ENCODE assay signal across 13 cellular contexts in the genomic region with DNA sequence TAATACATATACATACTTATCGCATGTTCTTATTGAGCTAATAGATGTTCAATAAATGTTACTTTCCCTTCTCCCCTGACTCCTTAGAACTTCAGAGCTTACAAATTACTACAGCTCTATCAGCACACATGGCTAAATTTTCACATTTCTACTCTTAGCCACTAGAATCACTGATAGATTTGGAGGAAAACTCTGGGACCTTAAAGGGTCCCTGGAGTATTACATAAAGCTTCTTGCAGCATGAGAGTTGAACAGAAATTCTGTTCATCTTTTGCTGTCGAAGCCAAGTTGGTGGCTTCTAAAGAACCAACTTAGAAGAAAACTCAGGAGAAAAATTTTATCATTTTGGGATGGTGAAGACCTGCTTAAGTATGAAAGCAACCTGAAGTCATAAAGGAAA. TPM values are rescaled to one million over a fixed set of nuclear protein-coding genes. Genes with fewer than 3 reads are reported as not detected.
DNase-seq lines count a peak whose midpoint lies in the region; ATAC-seq and TF ChIP-seq lines count a peak whose summit lies in the region.
"Had no signal": no experiment of that assay in that cellular context is flagged by ENCODE, and none has a peak within 500 bp of the region (broad histone marks: within the 10 kb centered on the region; RNA-seq: fewer than 3 reads in every experiment).

No MANE protein-coding gene starts in this region.

- TF ChIP-seq CTCF in body of pancreas (IDR thresholded peaks at IDR 0.05): no peak
- no peak for TF ChIP-seq CTCF in thoracic aorta (IDR thresholded peaks at IDR 0.05)
- TF ChIP-seq CTCF in dorsolateral prefrontal cortex (IDR thresholded peaks at IDR 0.05 in 54 of 56, conservative IDR thresholded peaks at IDR 0.05 in 2 of 56; ENCODE audit: low read depth in 1 of 56, partially characterized antibody in 56 of 56): no peak

- no peak overlapping the region for H3K4me3 Mint-ChIP-seq in activated CD4-positive, alpha-beta memory T cell treated with anti-CD3 and anti-CD28 coated beads for 36 hours
- no peak overlapping the region for H3K4me3 Mint-ChIP-seq in activated CD4-positive, alpha-beta memory T cell treated with anti-CD3 and anti-CD28 coated beads, Interleukin-2, amount 10 ng/mL, durations not matched to agents 7 days and 5 days
- H3K4me3 Mint-ChIP-seq: activated T-cell treated with anti-CD3 and anti-CD28 coated beads, Interleukin-2, amount 50 U/mL, for 24 hours had no signal

- no peaks in the 10 kb centered on the region for H3K36me3 ChIP-seq in body of pancreas (replicated peaks in 1 of 2; ENCODE audit: insufficient read depth in 1 of 2, low read depth in 2 of 2)
- peaks cover 0 to 2% of the 10 kb centered on the region in 2 donors for H3K36me3 ChIP-seq in mucosa of rectum (ENCODE audit: control insufficient read depth in 2 of 2, insufficient read depth in 2 of 2, low read length in 2 of 2)
- no peaks in the 10 kb centered on the region for H3K36me3 ChIP-seq in thoracic aorta

- DNase-seq in activated CD4-positive, alpha-beta memory T cell treated with anti-CD3 and anti-CD28 coated beads for 36 hours: no peak
- DNase-seq in activated CD4-positive, alpha-beta memory T cell treated with anti-CD3 and anti-CD28 coated beads, Interleukin-2, amount 10 ng/mL, durations not matched to agents 7 days and 5 days: no peak
- DNase-seq in body of pancreas: no peak
- DNase-seq in thoracic aorta (ENCODE audit: low spot score): no peak
- DNase-seq in dorsolateral prefrontal cortex: no peak
- no peak for DNase-seq in left lobe of liver (ENCODE audit: low spot score)
- DNase-seq: 8988T; effector CD8-positive, alpha-beta T cell; stimulated activated CD4-positive, alpha-beta T cell treated with anti-CD3 and anti-CD28 coated beads, Interleukin-12 subunit alpha, Interleukin-12 subunit beta, amount 100 ng/mL, for 4 hours; T-helper 2 cell had no signal

- peaks cover 86% of the 10 kb centered on the region for H3K4me1 Mint-ChIP-seq in activated CD4-positive, alpha-beta memory T cell treated with anti-CD3 and anti-CD28 coated beads for 36 hours (ENCODE audit: low read depth)
- peaks cover 75% of the 10 kb centered on the region for H3K4me1 Mint-ChIP-seq in activated CD4-positive, alpha-beta memory T cell treated with anti-CD3 and anti-CD28 coated beads, Interleukin-2, amount 10 ng/mL, durations not matched to agents 7 days and 5 days

- no peaks in the 10 kb centered on the region for H3K9me3 ChIP-seq in body of pancreas
- H3K9me3 ChIP-seq in mucosa of rectum (ENCODE audit: control insufficient read depth in 2 of 2, low read length in 2 of 2): no peaks in the 10 kb centered on the region
- no peaks in the 10 kb centered on the region for H3K9me3 ChIP-seq in thoracic aorta

- H3K4me3 ChIP-seq in body of pancreas: no peak overlapping the region
- no peak overlapping the region for H3K4me3 ChIP-seq in mucosa of rectum (ENCODE audit: low read length in 2 of 2)
- H3K4me3 ChIP-seq in thoracic aorta: no peak overlapping the region
- H3K4me3 ChIP-seq in dorsolateral prefrontal cortex: no peak overlapping the region

- peak overlapping the region; percentile 14 for H3K27ac Mint-ChIP-seq in activated CD4-positive, alpha-beta memory T cell treated with anti-CD3 and anti-CD28 coated beads for 36 hours
- no peak overlapping the region for H3K27ac Mint-ChIP-seq in activated CD4-positive, alpha-beta memory T cell treated with anti-CD3 and anti-CD28 coated beads, Interleukin-2, amount 10 ng/mL, durations not matched to agents 7 days and 5 days

- H3K27ac ChIP-seq in body of pancreas (peak overlapping the region in 3 of 4 donors; percentile 13 to 63 (median 49)), mucosa of rectum (ENCODE audit: low read depth in 2 of 2, low read length in 2 of 2) (peak overlapping the region; percentile 43 to 59), thoracic aorta (peak overlapping the region; percentile 30 to 77), dorsolateral prefrontal cortex (peak overlapping the region in 2 of 59 donors; percentile 17 to 64)

- H3K27me3 Mint-ChIP-seq in activated CD4-positive, alpha-beta memory T cell treated with anti-CD3 and anti-CD28 coated beads for 36 hours: no peaks in the 10 kb centered on the region
- no peaks in the 10 kb centered on the region for H3K27me3 Mint-ChIP-seq in activated CD4-positive, alpha-beta memory T cell treated with anti-CD3 and anti-CD28 coated beads, Interleukin-2, amount 10 ng/mL, durations not matched to agents 7 days and 5 days
- H3K27me3 Mint-ChIP-seq: activated T-cell treated with anti-CD3 and anti-CD28 coated beads, Interleukin-2, amount 50 U/mL, for 24 hours had no signal

- POLR2A ChIA-PET in activated CD4-positive, alpha-beta memory T cell treated with anti-CD3 and anti-CD28 coated beads for 36 hours (lab: Charles Lee): interaction anchor here (0.6 to 2.7 kb wide), 5 partner anchors 8 to 737 kb away, joined by 4 to 17 read pairs (median 6); no protein-coding TSS in a partner anchor
- POLR2A ChIA-PET in activated CD4-positive, alpha-beta memory T cell treated with anti-CD3 and anti-CD28 coated beads, Interleukin-2, amount 10 ng/mL, durations not matched to agents 7 days and 5 days (lab: Charles Lee): interaction anchor here (0.8 to 2.1 kb wide), 9 partner anchors 8 to 127 kb away, joined by 3 to 10 read pairs (median 4); a partner anchor contains a TSS

- H3K4me1 ChIP-seq in body of pancreas (peaks cover 37% of the 10 kb centered on the region), mucosa of rectum (ENCODE audit: control insufficient read depth in 2 of 2, insufficient read depth in 2 of 2, low read length in 2 of 2) (peaks cover 27 to 28% of the 10 kb centered on the region in 2 donors), thoracic aorta (ENCODE audit: control insufficient read depth in 1 of 2, low read depth in 2 of 2) (peaks cover 62 to 78% of the 10 kb centered on the region in 2 donors)

- CTCF ChIA-PET in activated CD4-positive, alpha-beta memory T cell treated with anti-CD3 and anti-CD28 coated beads for 36 hours (lab: Charles Lee): interaction anchor here (1.0 to 1.3 kb wide), 3 partner anchors 10 to 74 kb away, joined by 3 to 5 read pairs (median 4); a partner anchor contains a TSS
- CTCF ChIA-PET in activated CD4-positive, alpha-beta memory T cell treated with anti-CD3 and anti-CD28 coated beads, Interleukin-2, amount 10 ng/mL, durations not matched to agents 7 days and 5 days (lab: Charles Lee): interaction anchor here (1.8 to 2.0 kb wide), 2 partner anchors 9 to 10 kb away, joined by 4 to 6 read pairs; no protein-coding TSS in a partner anchor

- ATAC-seq in body of pancreas (no peak), thoracic aorta (ENCODE audit: insufficient number of reproducible peaks, low FRiP score, low read depth) (no peak), GM18861 (IDR thresholded peaks at IDR 0.05; ENCODE audit: unreplicated experiment) (no peak), left lobe of liver (no peak)

- no peak overlapping the region for H3K9ac ChIP-seq in mucosa of rectum (ENCODE audit: low read depth in 1 of 2, low read length in 2 of 2)

- H3K9me3 Mint-ChIP-seq in activated CD4-positive, alpha-beta memory T cell treated with anti-CD3 and anti-CD28 coated beads for 36 hours: no peaks in the 10 kb centered on the region
- no peaks in the 10 kb centered on the region for H3K9me3 Mint-ChIP-seq in activated CD4-positive, alpha-beta memory T cell treated with anti-CD3 and anti-CD28 coated beads, Interleukin-2, amount 10 ng/mL, durations not matched to agents 7 days and 5 days
- H3K9me3 Mint-ChIP-seq: activated T-cell treated with anti-CD3 and anti-CD28 coated beads, Interleukin-2, amount 50 U/mL, for 24 hours had no signal

- intact Hi-C loops in activated CD4-positive, alpha-beta memory T cell treated with anti-CD3 and anti-CD28 coated beads for 36 hours (cut with micrococcal nuclease): no loop called here
- intact Hi-C loops in body of pancreas (cut with DNase I): no loop called here
- intact Hi-C loops in dorsolateral prefrontal cortex (cut with DNase I): no loop called here

- TF ChIP-seq POLR2A in body of pancreas (IDR thresholded peaks at IDR 0.05): no peak

- no peaks in the 10 kb centered on the region for H3K27me3 ChIP-seq in body of pancreas
- no peaks in the 10 kb centered on the region for H3K27me3 ChIP-seq in mucosa of rectum (ENCODE audit: control insufficient read depth in 2 of 2, insufficient read depth in 2 of 2, low read length in 2 of 2)
- H3K27me3 ChIP-seq in thoracic aorta (replicated peaks; ENCODE audit: insufficient read depth): no peaks in the 10 kb centered on the region
- H3K27me3 ChIP-seq in dorsolateral prefrontal cortex: no peaks in the 10 kb centered on the region

- 73 to 83% methylated on average over 2 of the region's 2 CpGs for WGBS in body of pancreas, 2 donors

- peaks cover 11% of the 10 kb centered on the region for H3K36me3 Mint-ChIP-seq in activated CD4-positive, alpha-beta memory T cell treated with anti-CD3 and anti-CD28 coated beads for 36 hours
- H3K36me3 Mint-ChIP-seq in activated CD4-positive, alpha-beta memory T cell treated with anti-CD3 and anti-CD28 coated beads, Interleukin-2, amount 10 ng/mL, durations not matched to agents 7 days and 5 days (ENCODE audit: low read depth): peaks cover 31% of the 10 kb centered on the region

RNA-seq across cellular contexts. Expression of a gene that starts 15.5 kb away (rescaled TPM):
- 10 to 100 TPM; 76.6 to 78.0 TPM for total RNA-seq in activated CD4-positive, alpha-beta memory T cell treated with anti-CD3 and anti-CD28 coated beads for 36 hours
- 10 to 100 TPM; 69.2 to 70.8 TPM for total RNA-seq in activated CD4-positive, alpha-beta memory T cell treated with anti-CD3 and anti-CD28 coated beads, Interleukin-2, amount 10 ng/mL, durations not matched to agents 7 days and 5 days
- total RNA-seq in body of pancreas (10 to 100 TPM; 31.3 to 42.3 TPM), thoracic aorta (10 to 100 TPM; 59.4 to 86.6 TPM), dorsolateral prefrontal cortex (10 to 100 TPM in 8 of 120 experiments, 1 to 10 TPM in 112; 2.8 to 13.3 (median 6.0) TPM), left lobe of liver (48.2 TPM)
